ENCODE assay signal across 9 cellular contexts in the genomic region with DNA sequence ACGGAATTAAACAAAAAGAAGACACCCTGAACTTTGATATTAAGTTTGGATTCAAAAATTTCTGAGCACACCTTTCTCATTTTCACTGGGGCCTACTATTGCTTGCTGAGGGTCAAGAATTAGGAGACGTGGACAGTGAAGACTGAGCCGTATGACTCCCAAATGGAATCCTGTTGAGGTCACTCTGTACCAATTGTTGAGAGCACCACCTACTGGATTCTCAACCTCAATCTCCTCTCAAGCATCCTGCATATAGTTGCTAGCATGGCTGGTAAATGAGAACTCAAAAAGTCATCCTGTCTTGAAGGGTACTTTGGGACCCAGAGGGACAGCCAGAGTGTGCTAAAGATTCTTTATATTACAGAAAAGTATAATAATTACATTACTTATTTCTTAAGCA. TPM values are rescaled to one million over a fixed set of nuclear protein-coding genes. Genes with fewer than 3 reads are reported as not detected.
DNase-seq lines count a peak whose midpoint lies in the region; ATAC-seq, FAIRE-seq and TF ChIP-seq lines count a peak whose summit lies in the region.
"Had no signal": no experiment of that assay in that cellular context is flagged by ENCODE, and none has a peak within 500 bp of the region (broad histone marks: within the 10 kb centered on the region; RNA-seq: fewer than 3 reads in every experiment).

No MANE protein-coding gene starts in this region.

- H3K36me3 ChIP-seq in Caco-2 (ENCODE audit: control insufficient read depth, insufficient read depth, low read length) (no peaks in the 10 kb centered on the region), mammary epithelial cell (ENCODE audit: insufficient read depth, low read length) (no peaks in the 10 kb centered on the region), right lobe of liver (no peaks in the 10 kb centered on the region)

- FAIRE-seq in H54 (lab: Jason Lieb, UNC), result no peak

- CTCF ChIA-PET in Caco-2 (lab: Charles Lee), result interaction anchor here (0.7 kb wide), 2 partner anchors 376 to 643 kb away, joined by 3 to 4 read pairs; no protein-coding TSS in a partner anchor
- CTCF ChIA-PET in mammary epithelial cell (lab: Charles Lee; ENCODE audit: low non-redundant PET), result no interaction called here

- H3K4me3 ChIP-seq in Caco-2 (ENCODE audit: low read depth, low read length) (no peak overlapping the region), mammary epithelial cell (replicated peaks in 1 of 3; ENCODE audit: insufficient read depth in 1 of 3, low read depth in 2 of 3, low read length in 3 of 3) (no peak overlapping the region), right lobe of liver (no peak overlapping the region)
- H3K4me3 ChIP-seq: SK-N-MC had no signal

- no peak overlapping the region for H3K27ac Mint-ChIP-seq in Caco-2 (ENCODE audit: unreplicated experiment)
- H3K27ac Mint-ChIP-seq in natural killer cell treated with Interleukin-12 subunit alpha and Interleukin-12 subunit beta and Interleukin-15 and Interleukin-18, amount 100 ng/mL, for 72 hours, result no peak overlapping the region

- H3K4me3 Mint-ChIP-seq in Caco-2 (ENCODE audit: unreplicated experiment), result no peak overlapping the region
- no peak overlapping the region for H3K4me3 Mint-ChIP-seq in natural killer cell treated with Interleukin-12 subunit alpha and Interleukin-12 subunit beta and Interleukin-15 and Interleukin-18, amount 100 ng/mL, for 72 hours

- no peaks in the 10 kb centered on the region for H3K27me3 ChIP-seq in Caco-2 (replicated peaks; ENCODE audit: control insufficient read depth, insufficient read depth, low read length)
- H3K27me3 ChIP-seq in mammary epithelial cell (ENCODE audit: insufficient read depth, low read length), result no peaks in the 10 kb centered on the region
- H3K27me3 ChIP-seq in right lobe of liver, result no peaks in the 10 kb centered on the region

- POLR2A ChIA-PET in Caco-2 (lab: Charles Lee), result no interaction called here

- intact Hi-C loops in Caco-2 (cut with micrococcal nuclease; ENCODE audit: unreplicated experiment), result loop anchor here (1.0 to 5.0 kb wide), 3 partner anchors 16 to 673 kb away; no protein-coding TSS in a partner anchor
- intact Hi-C loops in mammary epithelial cell (cut with micrococcal nuclease), result loop anchor here (1.0 kb wide), 1 partner anchor 166 kb away; no protein-coding TSS in a partner anchor
- intact Hi-C loops in right lobe of liver (cut with DNase I), result no loop called here

- H3K4me2 ChIP-seq in mammary epithelial cell (ENCODE audit: insufficient read depth, low read depth, low read length), result no peak overlapping the region

- H3K9me3 ChIP-seq in Caco-2, result peaks cover 8% of the 10 kb centered on the region
- peaks cover 5% of the 10 kb centered on the region for H3K9me3 ChIP-seq in mammary epithelial cell (replicated peaks; ENCODE audit: insufficient read depth, low read length)
- H3K9me3 ChIP-seq in right lobe of liver, result no peaks in the 10 kb centered on the region

- 52% methylated on average over 3 of the region's 3 CpGs for WGBS in mammary epithelial cell (ENCODE audit: low coverage, missing lambda C conversion rate)
- 21% methylated on average over 3 of the region's 3 CpGs for WGBS in right lobe of liver (ENCODE audit: insufficient coverage, low coverage, low lambda C conversion rate, missing lambda C conversion rate)

- no peak overlapping the region for H3K9ac ChIP-seq in mammary epithelial cell (ENCODE audit: insufficient read depth, low read length)

- DNase-seq in Caco-2 (peak in 1 of 2 experiments; percentile 23), LHCN-M2 (ENCODE audit: low read depth) (peak; percentile 17), mammary epithelial cell (no peak), right lobe of liver (no peak), H54 (ENCODE audit: insufficient read length, low spot score) (no peak)
- DNase-seq in natural killer cell treated with Interleukin-12 subunit alpha and Interleukin-12 subunit beta and Interleukin-15 and Interleukin-18, amount 100 ng/mL, for 72 hours (ENCODE audit: low spot score), result no peak
- DNase-seq in stimulated activated CD4-positive, alpha-beta T cell treated with anti-CD3 and anti-CD28 coated beads, Interleukin-15, amount 100 ng/mL, for 24 hours, result no peak

- ATAC-seq in right lobe of liver (peak; percentile 90 to 96 (median 92)), GM21360 (IDR thresholded peaks at IDR 0.05; ENCODE audit: unreplicated experiment) (no peak)
- no peak for ATAC-seq in natural killer cell treated with Interleukin-12 subunit alpha and Interleukin-12 subunit beta and Interleukin-15 and Interleukin-18, amount 100 ng/mL, for 72 hours

- dilution Hi-C loops in mammary epithelial cell (cut with HindIII; ENCODE audit: low sequenced_read_pairs), result no loop called here

- H3K4me1 ChIP-seq in Caco-2 (no peaks in the 10 kb centered on the region), mammary epithelial cell (ENCODE audit: insufficient read depth, low read length) (no peaks in the 10 kb centered on the region), right lobe of liver (no peaks in the 10 kb centered on the region)

- no peak overlapping the region for H2AFZ ChIP-seq in mammary epithelial cell (ENCODE audit: low read depth, low read length)

- H3K79me2 ChIP-seq in mammary epithelial cell (ENCODE audit: insufficient read depth, low read length), result no peaks in the 10 kb centered on the region

- TF ChIP-seq CTCF in Caco-2 (IDR thresholded peaks at IDR 0.05; ENCODE audit: insufficient read depth in 1 of 2, low read depth in 1 of 2, low read length in 1 of 2, severe bottlenecking in 1 of 2, unreplicated experiment in 1 of 2), result peak; percentile 44 to 53
- peak; percentile 16 to 50 for TF ChIP-seq CTCF in mammary epithelial cell (conservative IDR thresholded peaks at IDR 0.05 in 1 of 2, IDR thresholded peaks at IDR 0.05 in 1 of 2; ENCODE audit: extremely low read depth in 1 of 2, insufficient read depth in 1 of 2, low read depth in 1 of 2, low read length in 2 of 2)
- peak; percentile 37 to 58 (median 48) for TF ChIP-seq CTCF in right lobe of liver (IDR thresholded peaks at IDR 0.05)

- no peaks in the 10 kb centered on the region for H3K36me3 Mint-ChIP-seq in Caco-2 (ENCODE audit: insufficient read depth, unreplicated experiment)
- H3K36me3 Mint-ChIP-seq in natural killer cell treated with Interleukin-12 subunit alpha and Interleukin-12 subunit beta and Interleukin-15 and Interleukin-18, amount 100 ng/mL, for 72 hours, result peaks cover 14% of the 10 kb centered on the region

- peaks cover 27% of the 10 kb centered on the region for H3K9me3 Mint-ChIP-seq in Caco-2 (ENCODE audit: unreplicated experiment)
- H3K9me3 Mint-ChIP-seq in natural killer cell treated with Interleukin-12 subunit alpha and Interleukin-12 subunit beta and Interleukin-15 and Interleukin-18, amount 100 ng/mL, for 72 hours, result peaks cover 11% of the 10 kb centered on the region

- in situ Hi-C loops in mammary epithelial cell (cut with MboI; ENCODE audit: low sequenced_read_pairs in 2 of 2), result loop anchor here in 1 of 2 donors (25.0 kb wide), 1 partner anchor 612 kb away; no protein-coding TSS in a partner anchor

- no peaks in the 10 kb centered on the region for H4K20me1 ChIP-seq in mammary epithelial cell (ENCODE audit: insufficient read depth, low read length)

- BruUV-seq in Caco-2 (replicated peaks; lab: Mats Ljungman, UMichigan), result no TSS peak
- no TSS peak for BruUV-seq in mammary epithelial cell (replicated peaks; lab: Mats Ljungman, UMichigan)

- no peaks in the 10 kb centered on the region for H3K4me1 Mint-ChIP-seq in Caco-2 (ENCODE audit: low read depth, unreplicated experiment)
- no peaks in the 10 kb centered on the region for H3K4me1 Mint-ChIP-seq in natural killer cell treated with Interleukin-12 subunit alpha and Interleukin-12 subunit beta and Interleukin-15 and Interleukin-18, amount 100 ng/mL, for 72 hours (ENCODE audit: low read depth in 2 of 2)

- H3K27ac ChIP-seq in mammary epithelial cell (ENCODE audit: insufficient read depth, low read depth, low read length), result no peak overlapping the region
- H3K27ac ChIP-seq in right lobe of liver, result no peak overlapping the region
- H3K27ac ChIP-seq: SK-N-MC had no signal

- TF ChIP-seq POLR2A in right lobe of liver (IDR thresholded peaks at IDR 0.05), result no peak
- no peak for TF ChIP-seq POLR2A in H54 (IDR thresholded peaks at IDR 0.05; ENCODE audit: low read depth, low read length)

- peaks cover 17% of the 10 kb centered on the region for H3K27me3 Mint-ChIP-seq in Caco-2 (ENCODE audit: insufficient read depth, unreplicated experiment)
- peaks cover 26 to 49% of the 10 kb centered on the region in 2 donors for H3K27me3 Mint-ChIP-seq in natural killer cell treated with Interleukin-12 subunit alpha and Interleukin-12 subunit beta and Interleukin-15 and Interleukin-18, amount 100 ng/mL, for 72 hours

RNA-seq across cellular contexts. Expression of a gene that starts 20.2 kb away (rescaled TPM):
- total RNA-seq in Caco-2 (2022) (22.9 and 26.3 TPM in 2 replicates), LHCN-M2 (2014; rRNA removed) (22.6 and 23.2 TPM in 2 replicates), mammary epithelial cell (10 to 100 TPM; 36.7 to 39.8 TPM), right lobe of liver (10 to 100 TPM in 3 of 6 experiments, 1 to 10 TPM in 3; 9.4 to 15.4 (median 11.8) TPM)
- polyA plus RNA-seq in LHCN-M2 (2012), result 6.4 TPM
- polyA plus RNA-seq in mammary epithelial cell, result 8.1 TPM
- 29.2 TPM for polyA minus RNA-seq in mammary epithelial cell
- 10 to 100 TPM; 36.3 to 47.1 TPM for total RNA-seq in natural killer cell treated with Interleukin-12 subunit alpha and Interleukin-12 subunit beta and Interleukin-15 and Interleukin-18, amount 100 ng/mL, for 72 hours

Comparison
In these comparisons a context has a peak if more than half of its experiments do, and no peak if none do; other contexts are left out.
1. ATAC-seq: peak in right lobe of liver (4 of 4); none in natural killer cell treated with Interleukin-12 subunit alpha and Interleukin-12 subunit beta and Interleukin-15 and Interleukin-18, amount 100 ng/mL, for 72 hours (0 of 2) and GM21360 (single experiment).
2. intact Hi-C loops: an anchor here in Caco-2 (1.0 to 5.0 kb wide) and mammary epithelial cell (1.0 kb wide); none called in right lobe of liver.
3. Peak in every context shown above with its lines, with median percentiles within 50 percentile points of each other: CTCF ChIP-seq.